Comparison of ENCODE assay signal across 22 cellular contexts in the genomic region with DNA sequence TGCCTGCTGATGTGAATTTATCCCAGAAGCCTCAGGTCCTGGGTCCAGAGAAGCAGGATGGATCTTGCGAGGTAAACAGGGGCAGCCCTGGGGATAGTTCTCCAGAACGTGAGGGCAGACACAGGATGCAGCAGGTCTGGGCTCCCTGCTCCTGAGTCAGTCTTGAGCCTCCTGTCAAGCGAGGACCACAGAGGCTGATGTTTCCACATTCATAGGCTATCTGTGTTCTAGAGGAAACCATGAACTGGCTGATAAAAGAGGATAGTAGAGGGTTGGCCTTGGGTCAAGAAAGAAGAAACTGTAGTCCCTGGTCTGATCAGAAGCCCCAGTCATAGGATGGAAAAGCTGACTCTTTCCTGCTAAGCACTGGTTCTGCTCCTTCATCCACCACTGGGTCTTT.
A peak's percentile ranks its signal among the peaks of the same experiment; 100 is the strongest.
DNase-seq lines count a peak whose midpoint lies in the region; FAIRE-seq and TF ChIP-seq lines count a peak whose summit lies in the region.
"Had no signal": no experiment of that assay in that cellular context is flagged by ENCODE, and none has a peak within 500 bp of the region (broad histone marks: within the 10 kb centered on the region; RNA-seq: fewer than 3 reads in every experiment).

No MANE protein-coding gene starts in this region.

- FAIRE-seq in RCC 7860 (lab: Jason Lieb, UNC), result no peak
- FAIRE-seq: H1, HepG2 had no signal

- peak overlapping the region; percentile 84 for H3K27ac ChIP-seq in brain microvascular endothelial cell
- H3K27ac ChIP-seq: esophagus squamous epithelium, heart left ventricle, ovary, thyroid gland had no signal

- peak overlapping the region; percentile 35 for H3K4me3 ChIP-seq in brain microvascular endothelial cell (ENCODE audit: low read depth, low read length)
- H3K4me3 ChIP-seq: esophagus squamous epithelium, MG63, ovary, thyroid gland had no signal

- peaks cover 16% of the 10 kb centered on the region for H3K4me1 Mint-ChIP-seq in nephron
- peaks cover 52% of the 10 kb centered on the region for H3K4me1 Mint-ChIP-seq in activated T-cell treated with anti-CD3 and anti-CD28 coated beads, Interleukin-2, amount 50 U/mL, for 24 hours (ENCODE audit: low read depth)

- H3K27me3 Mint-ChIP-seq in nephron (ENCODE audit: low read depth), result peaks cover 8% of the 10 kb centered on the region
- no peaks in the 10 kb centered on the region for H3K27me3 Mint-ChIP-seq in activated T-cell treated with anti-CD3 and anti-CD28 coated beads, Interleukin-2, amount 50 U/mL, for 24 hours

- peak; percentile 70 for DNase-seq in ELR (ENCODE audit: low read depth)
- DNase-seq in RCC 7860 (ENCODE audit: low spot score), result peak; percentile 49
- DNase-seq in brain microvascular endothelial cell, result peak; percentile 22
- no peak for DNase-seq in activated T-cell treated with anti-CD3 and anti-CD28 coated beads, Interleukin-2, amount 50 U/mL, for 24 hours
- no peak for DNase-seq in NOMO-1 treated with dmso at 0.1 percent for 144 hours (lab: John Stamatoyannopoulos, UW; ENCODE audit: unreplicated experiment)
- DNase-seq in hippocampal formation (lab: John Stamatoyannopoulos, UW), result no peak
- DNase-seq in NCI-H1048 (lab: John Stamatoyannopoulos, UW), result no peak
- DNase-seq: activated CD4-positive, alpha-beta T cell treated with anti-CD3 and anti-CD28 coated beads, Interleukin-2, amount 10 ng/mL, durations not matched to agents 24 days and 14 days; activated effector memory CD4-positive, alpha-beta T cell treated with anti-CD3 and anti-CD28 coated beads, Interleukin-2, amount 50 U/mL, for 16 hours; Caco-2; effector CD4-positive, alpha-beta T cell; esophagus squamous epithelium; heart left ventricle; MG63; NCI-H146; NCI-H774; ovary; stimulated activated naive CD4-positive, alpha-beta T cell; thyroid gland had no signal

- H3K36me3 ChIP-seq in brain microvascular endothelial cell (replicated peaks), result peaks cover 21% of the 10 kb centered on the region
- H3K36me3 ChIP-seq: ovary had no signal

- TF ChIP-seq CTCF in brain microvascular endothelial cell (IDR thresholded peaks at IDR 0.05; ENCODE audit: low read depth, low read length, missing control alignments), result no peak
- no peak for TF ChIP-seq CTCF in nephron (IDR thresholded peaks at IDR 0.05; ENCODE audit: unreplicated experiment in 3 of 3)

- peaks cover 22% of the 10 kb centered on the region for H3K36me3 Mint-ChIP-seq in nephron (ENCODE audit: low read depth)
- H3K36me3 Mint-ChIP-seq in activated T-cell treated with anti-CD3 and anti-CD28 coated beads, Interleukin-2, amount 50 U/mL, for 24 hours (ENCODE audit: low read depth), result peaks cover 65% of the 10 kb centered on the region

- H3K27ac Mint-ChIP-seq in nephron, result no peak overlapping the region
- no peak overlapping the region for H3K27ac Mint-ChIP-seq in activated T-cell treated with anti-CD3 and anti-CD28 coated beads, Interleukin-2, amount 50 U/mL, for 24 hours
- H3K27ac Mint-ChIP-seq: activated CD4-positive, alpha-beta T cell treated with anti-CD3 and anti-CD28 coated beads, Interleukin-2, amount 10 ng/mL, durations not matched to agents 24 days and 14 days had no signal

- H3K27me3 ChIP-seq in brain microvascular endothelial cell (replicated peaks), result no peaks in the 10 kb centered on the region
- H3K27me3 ChIP-seq: esophagus squamous epithelium, MG63, ovary, thyroid gland had no signal

- no peaks in the 10 kb centered on the region for H3K9me3 Mint-ChIP-seq in nephron
- H3K9me3 Mint-ChIP-seq in activated T-cell treated with anti-CD3 and anti-CD28 coated beads, Interleukin-2, amount 50 U/mL, for 24 hours, result peaks cover 6% of the 10 kb centered on the region

- H3K4me3 Mint-ChIP-seq in nephron, result peak overlapping the region; percentile 38 to 56 (median 48)
- no peak overlapping the region for H3K4me3 Mint-ChIP-seq in activated T-cell treated with anti-CD3 and anti-CD28 coated beads, Interleukin-2, amount 50 U/mL, for 24 hours
- H3K4me3 Mint-ChIP-seq: activated CD4-positive, alpha-beta T cell treated with anti-CD3 and anti-CD28 coated beads, Interleukin-2, amount 10 ng/mL, durations not matched to agents 24 days and 14 days had no signal

- in situ Hi-C loops in brain microvascular endothelial cell (cut with HindIII; ENCODE audit: low pct_ligation_motif_present, low sequenced_read_pairs), result no loop called here

Comparison
In these comparisons a context has a peak if more than half of its experiments do, and no peak if none do; other contexts are left out.
1. DNase-seq: peak in ELR (single experiment), RCC 7860 (single experiment) and brain microvascular endothelial cell (single experiment); none in activated T-cell treated with anti-CD3 and anti-CD28 coated beads, Interleukin-2, amount 50 U/mL, for 24 hours (single experiment), NOMO-1 treated with dmso at 0.1 percent for 144 hours (single experiment), hippocampal formation (0 of 2) and NCI-H1048 (single experiment).